15 cellular contexts compared by ENCODE assay signal in genomic region chr19:32104465-32105235, GRCh38.
DNase-seq lines count a peak whose midpoint lies in the region; ATAC-seq, FAIRE-seq and TF ChIP-seq lines count a peak whose summit lies in the region.
"Had no signal": no experiment of that assay in that cellular context is flagged by ENCODE, and none has a peak within 500 bp of the region (broad histone marks: within the 10 kb centered on the region; RNA-seq: fewer than 3 reads in every experiment).

No MANE protein-coding gene starts in this region.

- H3K27me3 ChIP-seq in pancreas, result peaks cover 0 to 6% (median 4%) of the 10 kb centered on the region in 4 donors

- no peaks in the 10 kb centered on the region for H3K4me1 ChIP-seq in pancreas

- peaks cover 1% of the 10 kb centered on the region for H3K27me3 Mint-ChIP-seq in endothelial cell (ENCODE audit: unreplicated experiment)

- H3K4me3 Mint-ChIP-seq in endothelial cell (ENCODE audit: unreplicated experiment), result no peak overlapping the region
- H3K4me3 Mint-ChIP-seq: activated naive CD4-positive, alpha-beta T cell treated with anti-CD3 and anti-CD28 coated beads, Interleukin-2, amount 10 ng/mL, durations not matched to agents 7 days and 5 days; HFFc6; stimulated activated naive B cell treated with anti-CD40 and anti-IgM and Interleukin-4, amounts not matched to agents 10 μg/mL and 1 μg/mL and 100 μg/mL, for 72 hours had no signal

- ATAC-seq in pancreas, result peak in 3 of 4 donors; percentile 59 to 66 (median 60)
- ATAC-seq: stimulated activated naive B cell treated with anti-CD40 and anti-IgM and Interleukin-4, amounts not matched to agents 10 μg/mL and 1 μg/mL and 100 μg/mL, for 72 hours had no signal

- TF ChIP-seq POLR2A in NB4 (IDR thresholded peaks at IDR 0.05; ENCODE audit: extremely low read depth, insufficient read length) (no peak), lower leg skin (IDR thresholded peaks at IDR 0.05) (no peak)

- intact Hi-C loops in pancreas (cut with DNase I) (no loop called here), lower leg skin (cut with DNase I; ENCODE audit: low total_unique reads) (no loop called here)

- no peak for FAIRE-seq in pancreas (lab: Jason Lieb, UNC)

- TF ChIP-seq CTCF in NB4 (IDR thresholded peaks at IDR 0.05; ENCODE audit: low read depth, low read length) (no peak), endothelial cell (IDR thresholded peaks at IDR 0.05; ENCODE audit: unreplicated experiment) (no peak), pancreas (IDR thresholded peaks at IDR 0.05) (no peak), lower leg skin (IDR thresholded peaks at IDR 0.05) (no peak)

- H3K9me3 ChIP-seq in pancreas, result no peaks in the 10 kb centered on the region
- H3K9me3 ChIP-seq: neutrophil had no signal

- H3K36me3 Mint-ChIP-seq in endothelial cell (ENCODE audit: low read depth, unreplicated experiment), result peaks cover 15% of the 10 kb centered on the region
- H3K36me3 Mint-ChIP-seq: activated naive CD4-positive, alpha-beta T cell treated with anti-CD3 and anti-CD28 coated beads, Interleukin-2, amount 10 ng/mL, durations not matched to agents 7 days and 5 days had no signal

- peaks cover 27% of the 10 kb centered on the region for H3K4me1 Mint-ChIP-seq in endothelial cell (ENCODE audit: unreplicated experiment)
- H3K4me1 Mint-ChIP-seq: activated naive CD4-positive, alpha-beta T cell treated with anti-CD3 and anti-CD28 coated beads, Interleukin-2, amount 10 ng/mL, durations not matched to agents 7 days and 5 days; stimulated activated naive B cell treated with anti-CD40 and anti-IgM and Interleukin-4, amounts not matched to agents 10 μg/mL and 1 μg/mL and 100 μg/mL, for 72 hours had no signal

- WGBS in pancreas, 2 donors, result 19 to 20% methylated on average over 17 of the region's 17 CpGs
- 40 to 42% methylated on average over 17 of the region's 17 CpGs for WGBS in lower leg skin, 2 donors

- no peak overlapping the region for H3K4me3 ChIP-seq in NB4 (ENCODE audit: low read depth, low read length)
- H3K4me3 ChIP-seq in pancreas, result no peak overlapping the region
- H3K4me3 ChIP-seq in lower leg skin (ENCODE audit: low read depth, poor library complexity, severe bottlenecking), result no peak overlapping the region

- peak overlapping the region; percentile 3 for H3K27ac Mint-ChIP-seq in endothelial cell (ENCODE audit: unreplicated experiment)
- H3K27ac Mint-ChIP-seq: activated naive CD4-positive, alpha-beta T cell treated with anti-CD3 and anti-CD28 coated beads, Interleukin-2, amount 10 ng/mL, durations not matched to agents 7 days and 5 days; HFFc6; stimulated activated naive B cell treated with anti-CD40 and anti-IgM and Interleukin-4, amounts not matched to agents 10 μg/mL and 1 μg/mL and 100 μg/mL, for 72 hours had no signal

- DNase-seq in H4 (ENCODE audit: low spot score) (peak; percentile 89), NB4 (ENCODE audit: low read depth) (peak; percentile 4), endothelial cell (ENCODE audit: low spot score) (no peak), pancreas (no peak), HUDEP-2 (lab: John Stamatoyannopoulos, UW; ENCODE audit: unreplicated experiment in 76 of 76) (no peak), NCI-H187 (lab: John Stamatoyannopoulos, UW) (no peak), lower leg skin (ENCODE audit: low spot score in 2 of 2) (no peak), superior temporal gyrus (ENCODE audit: extremely low spot score) (no peak)
- DNase-seq: activated CD8-positive, alpha-beta memory T cell treated with anti-CD3 and anti-CD28 coated beads for 24 hours; activated naive CD4-positive, alpha-beta T cell treated with anti-CD3 and anti-CD28 coated beads, Interleukin-2, amount 10 ng/mL, durations not matched to agents 7 days and 5 days; COR-L47; HFFc6; stimulated activated CD4-positive, alpha-beta T cell treated with anti-CD3 and anti-CD28 coated beads, Interleukin-1b, Interleukin-23, amount 100 ng/mL, for 48 hours; stimulated activated naive B cell treated with anti-CD40 and anti-IgM and Interleukin-4, amounts not matched to agents 10 μg/mL and 1 μg/mL and 100 μg/mL, for 72 hours had no signal

- no peaks in the 10 kb centered on the region for H3K36me3 ChIP-seq in pancreas
- H3K36me3 ChIP-seq: neutrophil had no signal

- no peak overlapping the region for H3K27ac ChIP-seq in pancreas
- H3K27ac ChIP-seq: neutrophil had no signal

- H3K9me3 Mint-ChIP-seq in endothelial cell (ENCODE audit: unreplicated experiment), result peaks cover 9% of the 10 kb centered on the region

Comparison
In these comparisons a context has a peak if more than half of its experiments do, and no peak if none do; other contexts are left out.
1. DNase-seq: peak in H4 (single experiment) and NB4 (single experiment); none in endothelial cell (single experiment), pancreas (0 of 6), HUDEP-2 (0 of 76), NCI-H187 (0 of 2), lower leg skin (0 of 2) and superior temporal gyrus (single experiment).